Comparison of ENCODE assay signal across 27 cellular contexts in genomic region chr16:88554711-88555264, GRCh38. TPM values are rescaled to one million over a fixed set of nuclear protein-coding genes. Genes with fewer than 3 reads are reported as not detected.
DNase-seq lines count a peak whose midpoint lies in the region; TF ChIP-seq lines count a peak whose summit lies in the region.
"Had no signal": no experiment of that assay in that cellular context is flagged by ENCODE, and none has a peak within 500 bp of the region (broad histone marks: within the 10 kb centered on the region; RNA-seq: fewer than 3 reads in every experiment).

No MANE protein-coding gene starts in this region.

- DNase-seq in GM13977 (ENCODE audit: low spot score) = peak; percentile 19
- DNase-seq in NT2/D1 (ENCODE audit: low read depth, low spot score) = no peak
- DNase-seq in glutamatergic neuron = peak; percentile 59
- DNase-seq in retina = peak; percentile 35
- no peak for DNase-seq in DMS53 treated with DMSO at 0.1 percent for 48 hours (lab: John Stamatoyannopoulos, UW; ENCODE audit: unreplicated experiment)
- no peak for DNase-seq in NCI-H524 treated with DMSO at 0.1 percent for 48 hours (lab: John Stamatoyannopoulos, UW)
- DNase-seq in T1000 (lab: John Stamatoyannopoulos, UW) = no peak
- DNase-seq: Calu3, DMS53, EL, GDM1, GOT3, IMR-90, NCI-H1092, NCI-H1417 treated with DMSO at 0.1 percent for 48 hours, NCI-H1694 treated with DMSO at 0.1 percent for 48 hours, NCI-H2081, NCI-H2171, NCI-H345, NCI-H510A treated with DMSO at 0.1 percent for 48 hours, NCI-H748 treated with DMSO at 0.1 percent for 48 hours, PC-9, Right ventricle myocardium superior, RPMI8226, T-helper 1 cell had no signal

- H3K36me3 Mint-ChIP-seq in glutamatergic neuron (ENCODE audit: unreplicated experiment) = no peaks in the 10 kb centered on the region

- peaks cover 7% of the 10 kb centered on the region; the same call in 1 of the 2 replicates for H3K9me3 ChIP-seq in NT2/D1 (ENCODE audit: insufficient read depth, low read length)

- peaks cover 21% of the 10 kb centered on the region for H3K4me1 ChIP-seq in NT2/D1 (ENCODE audit: insufficient read depth, insufficient read length)

- peaks cover 4% of the 10 kb centered on the region for H3K27me3 Mint-ChIP-seq in glutamatergic neuron (ENCODE audit: unreplicated experiment)

- no peaks in the 10 kb centered on the region for H3K27me3 ChIP-seq in NT2/D1 (ENCODE audit: insufficient read depth, insufficient read length)

- H3K9me3 Mint-ChIP-seq in glutamatergic neuron (ENCODE audit: unreplicated experiment) = peaks cover 5% of the 10 kb centered on the region

- TF ChIP-seq CTCF in GM13977 (IDR thresholded peaks at IDR 0.05; ENCODE audit: extremely low read depth, insufficient read depth, missing control alignments) (no peak), glutamatergic neuron (IDR thresholded peaks at IDR 0.05; ENCODE audit: partially characterized antibody, unreplicated experiment) (no peak)

- in situ Hi-C loops in GM13977 (cut with MboI; ENCODE audit: low pct_unique_long_range_greater_than_20kb, low sequenced_read_pairs, unreplicated experiment) = no loop called here

- H3K36me3 ChIP-seq in NT2/D1 (ENCODE audit: insufficient read depth, insufficient read length, low read length) = no peaks in the 10 kb centered on the region

- peak overlapping the region; percentile 63 for H3K9ac ChIP-seq in NT2/D1 (ENCODE audit: insufficient read length, low read depth)

- no peak overlapping the region for H3K4me3 ChIP-seq in NT2/D1 (ENCODE audit: insufficient read length, low read depth)
- H3K4me3 ChIP-seq: GM12878, PC-9 had no signal

- H3K4me3 Mint-ChIP-seq in glutamatergic neuron (ENCODE audit: unreplicated experiment) = peak overlapping the region; percentile 49
- H3K4me3 Mint-ChIP-seq: B cell had no signal

- H3K4me1 Mint-ChIP-seq in glutamatergic neuron (ENCODE audit: low read depth, unreplicated experiment) = peaks cover 17% of the 10 kb centered on the region

- peak overlapping the region; percentile 33 for H3K27ac Mint-ChIP-seq in glutamatergic neuron (ENCODE audit: unreplicated experiment)
- H3K27ac Mint-ChIP-seq: B cell had no signal

RNA-seq across cellular contexts. Expression of gene ZC3H18, which starts 15.4 kb away (rescaled TPM):
- 48.9 TPM for total RNA-seq in glutamatergic neuron (ENCODE audit: unreplicated experiment)

Comparison
In these comparisons a context has a peak if more than half of its experiments do, and no peak if none do; other contexts are left out.
1. DNase-seq: peak in GM13977 (single experiment), glutamatergic neuron (single experiment) and retina (single experiment); none in NT2/D1 (single experiment), DMS53 treated with DMSO at 0.1 percent for 48 hours (single experiment), NCI-H524 treated with DMSO at 0.1 percent for 48 hours (single experiment) and T1000 (single experiment).